In genomic region chr11:123334925-123335324, GRCh38 we compare ENCODE assay signal across 37 cellular contexts.
"Had no signal": no experiment of that assay in that cellular context is flagged by ENCODE, and none has a peak within 500 bp of the region (broad histone marks: within the 10 kb centered on the region; RNA-seq: fewer than 3 reads in every experiment).

No MANE protein-coding gene starts in this region.

- H3K4me3 ChIP-seq: adrenal gland, body of pancreas, cardiac muscle cell had no signal

- H3K9me3 ChIP-seq: adrenal gland, body of pancreas had no signal

- H3K36me3 Mint-ChIP-seq: activated CD4-positive, alpha-beta memory T cell treated with anti-CD3 and anti-CD28 coated beads for 36 hours had no signal

- ATAC-seq: activated CD8-positive, alpha-beta T cell treated with anti-CD3 and anti-CD28 coated beads for 36 hours; activated naive CD4-positive, alpha-beta T cell treated with anti-CD3 and anti-CD28 coated beads, Interleukin-2, amount 50 U/mL, for 72 hours; activated T-cell treated with anti-CD3 and anti-CD28 coated beads, Interleukin-2, amount 50 U/mL, for 4 hours; activated T-cell treated with anti-CD3 and anti-CD28 coated beads, Interleukin-2, amount 50 U/mL, for 72 hours; activated T-helper 17 cell treated with anti-CD3 and anti-CD28 coated beads, Interleukin-2, amount 50 U/mL, for 72 hours; body of pancreas had no signal

- H3K9me3 Mint-ChIP-seq: activated CD4-positive, alpha-beta memory T cell treated with anti-CD3 and anti-CD28 coated beads for 36 hours; activated CD8-positive, alpha-beta T cell treated with anti-CD3 and anti-CD28 coated beads for 36 hours; activated T-cell treated with anti-CD3 and anti-CD28 coated beads, Interleukin-2, amount 50 U/mL, for 4 hours; central memory CD8-positive, alpha-beta T cell had no signal

- H3K27me3 Mint-ChIP-seq: activated B cell treated with CpG ODN at 0.5 μM for 24 hours; activated T-helper 17 cell treated with anti-CD3 and anti-CD28 coated beads, Interleukin-2, amount 50 U/mL, for 72 hours; central memory CD8-positive, alpha-beta T cell had no signal

- H3K4me3 Mint-ChIP-seq: activated B cell treated with CpG ODN at 0.5 μM for 24 hours; activated CD4-positive, alpha-beta memory T cell treated with anti-CD3 and anti-CD28 coated beads for 36 hours; activated CD4-positive, alpha-beta T cell treated with anti-CD3 and anti-CD28 coated beads, Interleukin-2, amount 10 ng/mL, durations not matched to agents 24 days and 14 days; activated CD8-positive, alpha-beta T cell treated with anti-CD3 and anti-CD28 coated beads for 36 hours; activated naive CD4-positive, alpha-beta T cell treated with anti-CD3 and anti-CD28 coated beads for 36 hours; activated naive CD8-positive, alpha-beta T cell treated with anti-CD3 and anti-CD28 coated beads for 36 hours; activated T-cell treated with anti-CD3 and anti-CD28 coated beads, Interleukin-2, amount 50 U/mL, for 4 hours; activated T-cell treated with anti-CD3 and anti-CD28 coated beads, Interleukin-2, amount 50 U/mL, for 72 hours; activated T-helper 1 cell treated with anti-CD3 and anti-CD28 coated beads, Interleukin-12 subunit alpha, Interleukin-12 subunit beta, Interleukin-2, Interleukin-4 antibody, amounts not matched to agents 30 ng/mL and 10 ng/mL and 1 ng/mL, durations not matched to agents 14 hours and 24 hours and 36 hours; activated T-helper 17 cell treated with anti-CD3 and anti-CD28 coated beads, Interleukin-2, amount 50 U/mL, for 72 hours; central memory CD8-positive, alpha-beta T cell; T-helper 1 cell treated with Interleukin-12 subunit alpha and Interleukin-12 subunit beta and Interleukin-4 antibody, amounts not matched to agents 30 μg/mL and 1 μg/mL, for 36 hours; T-helper 2 cell treated with Interferon-gamma antibody and Interleukin-4, amounts not matched to agents 5 μg/mL and 100 μg/mL, for 36 hours had no signal

- H3K27me3 ChIP-seq: adrenal gland, body of pancreas, brain microvascular endothelial cell, cardiac muscle cell had no signal

- H3K4me1 Mint-ChIP-seq: activated B cell treated with CpG ODN at 0.5 μM for 24 hours; activated T-helper 17 cell treated with anti-CD3 and anti-CD28 coated beads, Interleukin-2, amount 50 U/mL, for 72 hours; central memory CD8-positive, alpha-beta T cell had no signal

- H3K27ac Mint-ChIP-seq: activated B cell treated with CpG ODN at 0.5 μM for 24 hours; activated CD4-positive, alpha-beta memory T cell treated with anti-CD3 and anti-CD28 coated beads for 36 hours; activated CD4-positive, alpha-beta T cell treated with anti-CD3 and anti-CD28 coated beads, Interleukin-2, amount 10 ng/mL, durations not matched to agents 24 days and 14 days; activated CD8-positive, alpha-beta T cell treated with anti-CD3 and anti-CD28 coated beads for 36 hours; activated naive CD4-positive, alpha-beta T cell treated with anti-CD3 and anti-CD28 coated beads for 36 hours; activated naive CD4-positive, alpha-beta T cell treated with anti-CD3 and anti-CD28 coated beads, Interleukin-2, amount 50 U/mL, for 72 hours; activated naive CD8-positive, alpha-beta T cell treated with anti-CD3 and anti-CD28 coated beads for 36 hours; activated T-cell treated with anti-CD3 and anti-CD28 coated beads, Interleukin-2, amount 50 U/mL, for 72 hours; activated T-helper 1 cell treated with anti-CD3 and anti-CD28 coated beads, Interleukin-12 subunit alpha, Interleukin-12 subunit beta, Interleukin-2, Interleukin-4 antibody, amounts not matched to agents 30 ng/mL and 10 ng/mL and 1 ng/mL, durations not matched to agents 14 hours and 24 hours and 36 hours; activated T-helper 17 cell treated with anti-CD3 and anti-CD28 coated beads, Interleukin-2, amount 50 U/mL, for 72 hours; T-helper 1 cell treated with Interleukin-12 subunit alpha and Interleukin-12 subunit beta and Interleukin-4 antibody, amounts not matched to agents 30 μg/mL and 1 μg/mL, for 36 hours; T-helper 2 cell treated with Interferon-gamma antibody and Interleukin-4, amounts not matched to agents 5 μg/mL and 100 μg/mL, for 36 hours had no signal

- DNase-seq: activated B cell treated with CpG ODN at 0.5 μM for 24 hours; activated CD4-positive, alpha-beta memory T cell treated with anti-CD3 and anti-CD28 coated beads for 36 hours; activated CD4-positive, alpha-beta T cell treated with anti-CD3 and anti-CD28 coated beads for 4 hours; activated CD4-positive, alpha-beta T cell treated with anti-CD3 and anti-CD28 coated beads, Interleukin-2, amount 10 ng/mL, durations not matched to agents 24 days and 14 days; activated CD4-positive, alpha-beta T cell treated with anti-CD3 and anti-CD28 coated beads, Interleukin-2, amount 50 U/mL, for 1 hour; activated CD4-positive, alpha-beta T cell treated with anti-CD3 and anti-CD28 coated beads, Interleukin-2, amount 50 U/mL, for 4 hours; activated CD4-positive, CD25-positive, alpha-beta regulatory T cell treated with anti-CD3 and anti-CD28 coated beads, Interleukin-2, amount 50 U/mL, for 72 hours; activated CD8-positive, alpha-beta memory T cell treated with anti-CD3 and anti-CD28 coated beads, Interleukin-2, amount 50 U/mL, for 4 hours; activated CD8-positive, alpha-beta T cell treated with anti-CD3 and anti-CD28 coated beads for 36 hours; activated effector memory CD4-positive, alpha-beta T cell treated with anti-CD3 and anti-CD28 coated beads, Interleukin-2, amount 50 U/mL, for 16 hours; activated gamma-delta T cell treated with Interleukin-2 at 50 U/mL for 16 hours; activated naive CD4-positive, alpha-beta T cell; activated naive CD4-positive, alpha-beta T cell treated with anti-CD3 and anti-CD28 coated beads for 36 hours; activated naive CD4-positive, alpha-beta T cell treated with anti-CD3 and anti-CD28 coated beads, Interleukin-2, amount 50 U/mL, for 16 hours; activated naive CD8-positive, alpha-beta T cell treated with anti-CD3 and anti-CD28 coated beads for 36 hours; activated T-cell treated with anti-CD3 and anti-CD28 coated beads for 4 hours; activated T-cell treated with anti-CD3 and anti-CD28 coated beads, Interleukin-2, amount 50 U/mL, for 1 hour; activated T-cell treated with anti-CD3 and anti-CD28 coated beads, Interleukin-2, amount 50 U/mL, for 4 hours; activated T-cell treated with anti-CD3 and anti-CD28 coated beads, Interleukin-2, amount 50 U/mL, for 72 hours; adrenal gland; amniotic stem cell; aorta; body of pancreas; brain microvascular endothelial cell; caudate nucleus; cerebellar nuclear complex; T-helper 1 cell; T-helper 2 cell; T-helper 9 cell had no signal

- H3K4me1 ChIP-seq: body of pancreas had no signal

- H3K36me3 ChIP-seq: adrenal gland, brain microvascular endothelial cell, cardiac muscle cell had no signal

- H3K27ac ChIP-seq: adrenal gland, body of pancreas, brain microvascular endothelial cell, cardiac muscle cell, VCaP had no signal
